ENCODE assay signal across 26 cellular contexts in genomic region chr6:47567586-47567985, GRCh38.
"Had no signal": no experiment of that assay in that cellular context is flagged by ENCODE, and none has a peak within 500 bp of the region (broad histone marks: within the 10 kb centered on the region; RNA-seq: fewer than 3 reads in every experiment).

No MANE protein-coding gene starts in this region.

- H3K27me3 ChIP-seq: pancreas, sigmoid colon, spleen, suprapubic skin, tibial artery, upper lobe of right lung, uterus had no signal

- DNase-seq: hippocampal formation; kidney glomerular epithelial cell; left cardiac atrium; left ventricle myocardium superior; lower lobe of right lung; mammary epithelial cell; mesenchymal stem cell; naive thymus-derived CD8-positive, alpha-beta T cell; nucleus accumbens; pancreas; posterior cingulate gyrus; psoas muscle; right cardiac atrium; sigmoid colon; small intestine; spleen; stimulated activated CD4-positive, alpha-beta T cell treated with anti-CD3 and anti-CD28 coated beads, Interleukin-4, amount 100 ng/mL, for 24 hours; stimulated activated naive CD4-positive, alpha-beta T cell; tibial artery; trophoblast cell; upper lobe of right lung; uterus had no signal

- H3K36me3 ChIP-seq: lower lobe of right lung, pancreas, sigmoid colon, suprapubic skin, thoracic aorta, tibial artery, upper lobe of right lung, uterus had no signal

- ATAC-seq: left cardiac atrium; left lobe of liver; left ventricle myocardium superior; lower lobe of right lung; naive thymus-derived CD8-positive, alpha-beta T cell; pancreas; psoas muscle; right cardiac atrium; stimulated activated effector memory CD8-positive, alpha-beta T cell treated with anti-CD3 and anti-CD28 coated beads, Interleukin-12 subunit alpha, Interleukin-12 subunit beta, amount 100 ng/mL, for 72 hours; upper lobe of right lung had no signal

- H3K27ac ChIP-seq: lower lobe of right lung, pancreas, psoas muscle, sigmoid colon, spleen, suprapubic skin, thoracic aorta, tibial artery, upper lobe of right lung, uterus had no signal

- H3K9me3 ChIP-seq: lower lobe of right lung, pancreas, psoas muscle, sigmoid colon, spleen, suprapubic skin, thoracic aorta, tibial artery, upper lobe of right lung, uterus had no signal

- H3K4me1 ChIP-seq: lower lobe of right lung, pancreas, psoas muscle, suprapubic skin had no signal

- H3K4me3 ChIP-seq: lower lobe of right lung, pancreas, psoas muscle, sigmoid colon, spleen, suprapubic skin, thoracic aorta, tibial artery, upper lobe of right lung, uterus had no signal
